Comparison of ENCODE assay signal across 10 cellular contexts in the genomic region with DNA sequence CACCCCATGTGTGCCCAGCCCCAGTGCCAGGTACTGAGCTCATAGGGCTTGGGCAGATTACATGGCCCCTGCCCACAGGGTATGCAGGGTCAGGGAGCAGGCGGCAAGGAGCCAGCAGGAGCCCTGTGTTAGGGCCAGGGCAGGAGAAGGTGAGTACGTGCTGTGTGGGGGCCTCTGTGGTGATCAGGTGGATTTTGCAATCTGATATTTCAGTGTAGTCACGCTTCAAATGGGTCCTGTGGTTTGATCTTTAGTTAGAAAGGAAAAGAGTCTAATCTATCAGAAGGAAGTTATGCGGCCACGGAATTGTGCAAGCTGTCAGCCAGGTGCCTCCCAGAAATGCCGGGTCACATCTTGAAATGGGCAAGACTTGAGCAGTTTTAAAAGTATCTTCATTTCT. TPM values are rescaled to one million over a fixed set of nuclear protein-coding genes. Genes with fewer than 3 reads are reported as not detected.
DNase-seq lines count a peak whose midpoint lies in the region; ATAC-seq lines count a peak whose summit lies in the region.
"Had no signal": no experiment of that assay in that cellular context is flagged by ENCODE, and none has a peak within 500 bp of the region (broad histone marks: within the 10 kb centered on the region; RNA-seq: fewer than 3 reads in every experiment).

No MANE protein-coding gene starts in this region.

- H3K4me3 Mint-ChIP-seq in activated CD4-positive, alpha-beta T cell treated with anti-CD3 and anti-CD28 coated beads, Interleukin-2, amount 10 ng/mL, durations not matched to agents 7 days and 5 days, result peak overlapping the region; percentile 23
- H3K4me3 Mint-ChIP-seq in central memory CD8-positive, alpha-beta T cell, result no peak overlapping the region
- peak overlapping the region; percentile 31 to 39 for H3K4me3 Mint-ChIP-seq in stimulated activated naive B cell treated with anti-CD40 and anti-IgM and Interleukin-4, amounts not matched to agents 10 μg/mL and 1 μg/mL and 100 μg/mL, for 72 hours

- intact Hi-C loops in posterior cingulate gyrus (cut with DNase I), result no loop called here

- peaks cover 43% of the 10 kb centered on the region for H3K36me3 Mint-ChIP-seq in activated CD4-positive, alpha-beta T cell treated with anti-CD3 and anti-CD28 coated beads, Interleukin-2, amount 10 ng/mL, durations not matched to agents 7 days and 5 days (ENCODE audit: low read depth)
- peaks cover 9% of the 10 kb centered on the region for H3K36me3 Mint-ChIP-seq in central memory CD8-positive, alpha-beta T cell (ENCODE audit: insufficient read depth)
- H3K36me3 Mint-ChIP-seq in stimulated activated naive B cell treated with anti-CD40 and anti-IgM and Interleukin-4, amounts not matched to agents 10 μg/mL and 1 μg/mL and 100 μg/mL, for 72 hours, result peaks cover 43 to 68% of the 10 kb centered on the region in 2 donors

- H3K4me1 Mint-ChIP-seq in activated CD4-positive, alpha-beta T cell treated with anti-CD3 and anti-CD28 coated beads, Interleukin-2, amount 10 ng/mL, durations not matched to agents 7 days and 5 days, result peaks cover 66% of the 10 kb centered on the region
- H3K4me1 Mint-ChIP-seq in central memory CD8-positive, alpha-beta T cell, result peaks cover 78% of the 10 kb centered on the region
- peaks cover 37 to 69% of the 10 kb centered on the region in 2 donors for H3K4me1 Mint-ChIP-seq in stimulated activated naive B cell treated with anti-CD40 and anti-IgM and Interleukin-4, amounts not matched to agents 10 μg/mL and 1 μg/mL and 100 μg/mL, for 72 hours

- H3K27ac Mint-ChIP-seq in activated CD4-positive, alpha-beta T cell treated with anti-CD3 and anti-CD28 coated beads, Interleukin-2, amount 10 ng/mL, durations not matched to agents 7 days and 5 days, result peak overlapping the region; percentile 73
- H3K27ac Mint-ChIP-seq in central memory CD8-positive, alpha-beta T cell (ENCODE audit: low read depth), result peak overlapping the region; percentile 67
- H3K27ac Mint-ChIP-seq in stimulated activated naive B cell treated with anti-CD40 and anti-IgM and Interleukin-4, amounts not matched to agents 10 μg/mL and 1 μg/mL and 100 μg/mL, for 72 hours, result peak overlapping the region; percentile 95

- peak; percentile 40 for DNase-seq in activated CD4-positive, alpha-beta T cell treated with anti-CD3 and anti-CD28 coated beads, Interleukin-2, amount 10 ng/mL, durations not matched to agents 7 days and 5 days
- no peak for DNase-seq in activated CD4-positive, alpha-beta T cell treated with anti-CD3 and anti-CD28 coated beads, Interleukin-2, amount 50 U/mL, for 4 hours
- peak; percentile 78 for DNase-seq in SKM-1 (lab: John Stamatoyannopoulos, UW; ENCODE audit: unreplicated experiment)
- no peak for DNase-seq in central memory CD8-positive, alpha-beta T cell (ENCODE audit: low spot score in 2 of 2)
- DNase-seq in stimulated activated naive B cell treated with anti-CD40 and anti-IgM and Interleukin-4, amounts not matched to agents 10 μg/mL and 1 μg/mL and 100 μg/mL, for 72 hours, result no peak
- no peak for DNase-seq in NCI-H187 treated with DMSO at 0.1 percent for 48 hours (lab: John Stamatoyannopoulos, UW)
- no peak for DNase-seq in posterior cingulate gyrus
- DNase-seq in T-helper 9 cell, result no peak
- DNase-seq: NCI-H146, PC-3 had no signal

- ATAC-seq in central memory CD8-positive, alpha-beta T cell (replicated peaks; ENCODE audit: extremely low read depth, poor library complexity, severe bottlenecking), result no peak
- peak; percentile 72 to 79 for ATAC-seq in stimulated activated naive B cell treated with anti-CD40 and anti-IgM and Interleukin-4, amounts not matched to agents 10 μg/mL and 1 μg/mL and 100 μg/mL, for 72 hours (replicated peaks)
- ATAC-seq: PC-3 had no signal

- CTCF ChIA-PET in activated CD4-positive, alpha-beta T cell treated with anti-CD3 and anti-CD28 coated beads, Interleukin-2, amount 10 ng/mL, durations not matched to agents 7 days and 5 days (lab: Charles Lee), result interaction anchor here (0.6 to 3.8 kb wide), 4 partner anchors 11 to 253 kb away, joined by 4 to 23 read pairs (median 4); no protein-coding TSS in a partner anchor

- no peaks in the 10 kb centered on the region for H3K9me3 Mint-ChIP-seq in activated CD4-positive, alpha-beta T cell treated with anti-CD3 and anti-CD28 coated beads, Interleukin-2, amount 10 ng/mL, durations not matched to agents 7 days and 5 days
- H3K9me3 Mint-ChIP-seq in central memory CD8-positive, alpha-beta T cell, result no peaks in the 10 kb centered on the region
- H3K9me3 Mint-ChIP-seq in stimulated activated naive B cell treated with anti-CD40 and anti-IgM and Interleukin-4, amounts not matched to agents 10 μg/mL and 1 μg/mL and 100 μg/mL, for 72 hours, result no peaks in the 10 kb centered on the region

- no peaks in the 10 kb centered on the region for H3K27me3 Mint-ChIP-seq in activated CD4-positive, alpha-beta T cell treated with anti-CD3 and anti-CD28 coated beads, Interleukin-2, amount 10 ng/mL, durations not matched to agents 7 days and 5 days
- H3K27me3 Mint-ChIP-seq in central memory CD8-positive, alpha-beta T cell, result no peaks in the 10 kb centered on the region
- H3K27me3 Mint-ChIP-seq in stimulated activated naive B cell treated with anti-CD40 and anti-IgM and Interleukin-4, amounts not matched to agents 10 μg/mL and 1 μg/mL and 100 μg/mL, for 72 hours, result no peaks in the 10 kb centered on the region

- POLR2A ChIA-PET in activated CD4-positive, alpha-beta T cell treated with anti-CD3 and anti-CD28 coated beads, Interleukin-2, amount 10 ng/mL, durations not matched to agents 7 days and 5 days (lab: Charles Lee), result interaction anchor here (0.6 kb wide), 1 partner anchor 385 kb away, joined by 3 read pairs; no protein-coding TSS in a partner anchor

RNA-seq across cellular contexts. Expression of a gene that starts 13.9 kb away (rescaled TPM):
- total RNA-seq in activated CD4-positive, alpha-beta T cell treated with anti-CD3 and anti-CD28 coated beads, Interleukin-2, amount 10 ng/mL, durations not matched to agents 7 days and 5 days, result 10 to 100 TPM; 71.4 to 80.5 TPM

Comparison
In these comparisons a context has a peak if more than half of its experiments do, and no peak if none do; other contexts are left out.
1. DNase-seq: peak in activated CD4-positive, alpha-beta T cell treated with anti-CD3 and anti-CD28 coated beads, Interleukin-2, amount 10 ng/mL, durations not matched to agents 7 days and 5 days (single experiment) and SKM-1 (single experiment); none in activated CD4-positive, alpha-beta T cell treated with anti-CD3 and anti-CD28 coated beads, Interleukin-2, amount 50 U/mL, for 4 hours (0 of 2), central memory CD8-positive, alpha-beta T cell (0 of 2), stimulated activated naive B cell treated with anti-CD40 and anti-IgM and Interleukin-4, amounts not matched to agents 10 μg/mL and 1 μg/mL and 100 μg/mL, for 72 hours (single experiment), NCI-H187 treated with DMSO at 0.1 percent for 48 hours (single experiment), posterior cingulate gyrus (0 of 10) and T-helper 9 cell (single experiment).
2. Peak in every context shown above with its lines, with median percentiles within 50 percentile points of each other: H3K27ac Mint-ChIP-seq.